Comparison of ENCODE assay signal across 8 cellular contexts in the genomic region with DNA sequence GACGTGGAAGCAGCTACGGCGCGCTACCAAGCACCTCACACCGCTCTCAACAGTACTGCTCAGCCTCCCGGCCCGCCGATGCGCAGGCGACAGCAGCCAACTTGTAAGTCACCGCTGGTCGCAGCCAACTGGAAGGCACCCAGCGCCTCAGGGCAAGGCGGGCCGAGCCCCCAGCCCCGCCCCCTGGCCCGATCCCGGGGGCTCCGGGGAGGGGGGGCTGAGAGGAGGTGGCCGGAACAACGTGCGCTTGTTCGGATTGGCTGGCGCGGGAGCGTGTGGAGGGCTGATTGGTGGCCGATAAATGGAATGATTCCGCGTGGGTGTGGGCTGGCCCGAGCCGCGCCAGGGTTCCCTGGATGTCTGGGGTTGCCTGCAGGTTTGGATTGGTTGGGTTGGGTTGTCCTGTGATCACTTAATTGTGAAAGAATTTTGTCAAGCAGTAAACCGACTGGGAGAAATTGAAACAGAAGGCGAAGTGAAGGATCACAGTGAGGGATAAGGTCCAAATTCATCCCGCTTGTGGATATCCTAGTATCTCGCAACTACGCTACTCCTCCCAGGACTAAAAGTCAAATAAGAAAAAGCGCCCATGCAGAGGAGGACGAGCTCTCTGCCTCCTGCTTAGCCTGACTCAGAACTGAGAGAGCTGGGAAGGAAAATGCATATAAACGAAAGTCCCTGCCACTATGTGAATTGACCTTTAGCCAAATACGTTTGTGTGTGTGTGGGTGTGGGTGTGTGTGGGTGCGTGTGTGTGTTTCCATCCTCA. TPM values are rescaled to one million over a fixed set of nuclear protein-coding genes. Genes with fewer than 3 reads are reported as not detected.
DNase-seq lines count a peak whose midpoint lies in the region; ATAC-seq, FAIRE-seq and TF ChIP-seq lines count a peak whose summit lies in the region.

A gene with protein sequence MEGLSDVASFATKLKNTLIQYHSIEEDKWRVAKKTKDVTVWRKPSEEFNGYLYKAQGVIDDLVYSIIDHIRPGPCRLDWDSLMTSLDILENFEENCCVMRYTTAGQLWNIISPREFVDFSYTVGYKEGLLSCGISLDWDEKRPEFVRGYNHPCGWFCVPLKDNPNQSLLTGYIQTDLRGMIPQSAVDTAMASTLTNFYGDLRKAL (minus strand): TSS at position 130 of the 769 bp plus-strand sequence. CDS start 5,102 bp downstream, outside the sequence.

- H3K4me1 ChIP-seq in IMR-90 (ENCODE audit: control insufficient read depth, insufficient read depth, low read length) (no peaks in the 10 kb centered on the region), mononuclear cell (ENCODE audit: insufficient read depth, low read length) (peaks cover 21% of the 10 kb centered on the region)

- CTCF ChIA-PET in IMR-90 (lab: Yijun Ruan, JAX): interaction anchor here (0.6 kb wide), 1 partner anchor 654 kb away, joined by 6 read pairs; no protein-coding TSS in a partner anchor

- no peaks in the 10 kb centered on the region for H3K9me1 ChIP-seq in IMR-90 (ENCODE audit: insufficient read depth, low read length)

- H3K4me2 ChIP-seq in IMR-90 (ENCODE audit: low read depth, low read length): peak within 1 kb of the TSS; percentile 99

- H2BK15ac ChIP-seq in IMR-90 (ENCODE audit: low read depth, low read length): peak within 1 kb of the TSS; percentile 6; the same call in 1 of the 3 replicates

- peak within 1 kb of the TSS; percentile 61; the same call in 1 of the 2 replicates for H3K23ac ChIP-seq in IMR-90 (ENCODE audit: low read depth, low read length)

- H3K27ac ChIP-seq in IMR-90 (ENCODE audit: insufficient read depth, low read length): peak within 1 kb of the TSS; percentile 56

- no peak within 1 kb of the TSS for H2AK5ac ChIP-seq in IMR-90 (ENCODE audit: low read depth, low read length)

- no peak for TF ChIP-seq CTCF in D721Med (IDR thresholded peaks at IDR 0.05; ENCODE audit: insufficient read depth, missing control alignments)
- no peak for TF ChIP-seq CTCF in IMR-90 (conservative IDR thresholded peaks at IDR 0.05; ENCODE audit: low read depth, low read length)
- TF ChIP-seq CTCF in epithelial cell of esophagus (IDR thresholded peaks at IDR 0.05; ENCODE audit: insufficient read depth, low read depth, low read length, missing control alignments): no peak

- H4K20me1 ChIP-seq in IMR-90 (ENCODE audit: insufficient read depth, low read length): no peaks in the 10 kb centered on the region

- DNase-seq in D721Med (ENCODE audit: insufficient read length, low spot score) (peak; percentile 59), IMR-90 (peak; percentile 92), OCI-M1 (lab: John Stamatoyannopoulos, UW) (peak; percentile 97), activated T-cell treated with anti-CD3 and anti-CD28 coated beads for 4 hours (peak; percentile 84), epithelial cell of esophagus (ENCODE audit: low read depth) (peak; percentile 98)
- DNase-seq in stimulated activated CD8-positive, alpha-beta memory T cell treated with anti-CD3 and anti-CD28 coated beads, Interleukin-4, amount 100 ng/mL, for 1 hour (ENCODE audit: low read depth in 2 of 2, low spot score in 1 of 2): peak; percentile 78 to 88

- TF ChIP-seq POLR2A in IMR-90 (IDR thresholded peaks at IDR 0.05; ENCODE audit: low read depth, low read length): peak; percentile 58; the same call in 1 of the 2 replicates

- ATAC-seq in GM21528 (IDR thresholded peaks at IDR 0.05; ENCODE audit: low FRiP score, unreplicated experiment) (peak; percentile 91), IMR-90 (ENCODE audit: low read depth) (peak; percentile 97)

- in situ Hi-C loops in IMR-90 (cut with MboI; ENCODE audit: low sequenced_read_pairs): no loop called here

- intact Hi-C loops in IMR-90 (cut with micrococcal nuclease): loop anchor here (2.0 to 10.0 kb wide), 2 partner anchors 288 to 758 kb away; a partner anchor contains a TSS

- POLR2A ChIA-PET in IMR-90 (lab: Charles Lee; ENCODE audit: unreplicated experiment): no interaction called here

- H2AFZ ChIP-seq in IMR-90 (replicated peaks; ENCODE audit: low read length, poor library complexity): peak within 1 kb of the TSS; percentile 90

- dilution Hi-C loops in IMR-90 (cut with HindIII; ENCODE audit: low sequenced_read_pairs, unreplicated experiment): no loop called here

- H3K14ac ChIP-seq in IMR-90 (replicated peaks; ENCODE audit: low read depth, low read length): peak within 1 kb of the TSS; percentile 79

- peaks cover 0 to 15% of the 10 kb centered on the region in 2 experiments; a peak in 2 of 4 replicates for H3K79me1 ChIP-seq in IMR-90 (ENCODE audit: low read depth in 1 of 2, low read length in 2 of 2)

- peak within 1 kb of the TSS; percentile 52 for H2BK120ac ChIP-seq in IMR-90 (ENCODE audit: low read depth, low read length)

- no peak for TF ChIP-seq RAD21 in IMR-90 (IDR thresholded peaks at IDR 0.05; ENCODE audit: low read length)

- peak within 1 kb of the TSS; percentile 43; the same call in 1 of the 2 replicates for H4K5ac ChIP-seq in IMR-90 (ENCODE audit: low read depth, low read length)

- H3K4ac ChIP-seq in IMR-90 (ENCODE audit: low read depth, low read length): peak within 1 kb of the TSS; percentile 65

- peak within 1 kb of the TSS; percentile 54 to 73; a peak in 3 of 4 replicates for H4K8ac ChIP-seq in IMR-90 (ENCODE audit: low read depth in 2 of 2, low read length in 2 of 2)

- H4K91ac ChIP-seq in IMR-90 (ENCODE audit: insufficient read depth, low read depth, low read length): no peak within 1 kb of the TSS; the same call in none of the 2 replicates

- H2BK20ac ChIP-seq in IMR-90 (ENCODE audit: low read depth, low read length): peak within 1 kb of the TSS; percentile 11; the same call in 1 of the 2 replicates

- BruUV-seq in IMR-90 (replicated peaks; lab: Mats Ljungman, UMichigan): no TSS peak

- peak within 1 kb of the TSS; percentile 61 for H2BK5ac ChIP-seq in IMR-90 (ENCODE audit: low read depth, low read length, poor library complexity, severe bottlenecking)

- H3K9me3 ChIP-seq in IMR-90 (ENCODE audit: control insufficient read depth, insufficient read depth, low read length) (no peaks in the 10 kb centered on the region), mononuclear cell (ENCODE audit: low read depth, low read length) (no peaks in the 10 kb centered on the region)

- H3K36me3 ChIP-seq in IMR-90 (ENCODE audit: control insufficient read depth, insufficient read depth, low read length): no peaks in the 10 kb centered on the region

- H3K9ac ChIP-seq in IMR-90 (ENCODE audit: low read depth, low read length): peak within 1 kb of the TSS; percentile 70

- FAIRE-seq in D721Med (lab: Jason Lieb, UNC): no peak

- peak within 1 kb of the TSS; percentile 90 for H2AK9ac ChIP-seq in IMR-90 (replicated peaks; ENCODE audit: low read depth, low read length, poor library complexity)

- H3K18ac ChIP-seq in IMR-90 (ENCODE audit: low read depth, low read length): peak within 1 kb of the TSS; percentile 7

- peak within 1 kb of the TSS; percentile 74 for H3K4me3 ChIP-seq in IMR-90 (ENCODE audit: insufficient read depth, low read depth, low read length)
- H3K4me3 ChIP-seq in epithelial cell of esophagus (ENCODE audit: low read length): peak within 1 kb of the TSS; percentile 77
- H3K4me3 ChIP-seq in mononuclear cell (ENCODE audit: low read length): peak within 1 kb of the TSS; percentile 82

- H3K56ac ChIP-seq in IMR-90 (ENCODE audit: extremely low read depth, insufficient read depth, low read length): peak within 1 kb of the TSS; percentile 43; the same call in 1 of the 2 replicates

- H3K27me3 ChIP-seq in IMR-90 (ENCODE audit: control insufficient read depth, insufficient read depth, low read length) (no peaks in the 10 kb centered on the region), mononuclear cell (ENCODE audit: insufficient read depth, low read length) (no peaks in the 10 kb centered on the region)

- 0% methylated on average over 23 of the region's 42 CpGs; no CpG with 5 or more reads in 1 of the 2 experiments for WGBS in IMR-90 (ENCODE audit: extremely low coverage in 2 of 2, insufficient read length in 1 of 2), 2 experiments

TF ChIP-seq in IMR-90, 13 proteins besides CTCF, POLR2A, EP300 and RAD21:
- TF ChIP-seq MAFK (IDR thresholded peaks at IDR 0.05; ENCODE audit: low read depth, low read length) (no peak), MXI1 (IDR thresholded peaks at IDR 0.05; ENCODE audit: borderline replicate concordance, low read depth, low read length) (peak; percentile 24; the same call in 1 of the 2 replicates), CHD1 (IDR thresholded peaks at IDR 0.05; ENCODE audit: low read depth, low read length) (peak; percentile 42; the same call in 1 of the 2 replicates), MAZ (IDR thresholded peaks at IDR 0.05; ENCODE audit: borderline replicate concordance, low read depth, low read length) (peak; percentile 95)
- TF ChIP-seq, protein P1, sequence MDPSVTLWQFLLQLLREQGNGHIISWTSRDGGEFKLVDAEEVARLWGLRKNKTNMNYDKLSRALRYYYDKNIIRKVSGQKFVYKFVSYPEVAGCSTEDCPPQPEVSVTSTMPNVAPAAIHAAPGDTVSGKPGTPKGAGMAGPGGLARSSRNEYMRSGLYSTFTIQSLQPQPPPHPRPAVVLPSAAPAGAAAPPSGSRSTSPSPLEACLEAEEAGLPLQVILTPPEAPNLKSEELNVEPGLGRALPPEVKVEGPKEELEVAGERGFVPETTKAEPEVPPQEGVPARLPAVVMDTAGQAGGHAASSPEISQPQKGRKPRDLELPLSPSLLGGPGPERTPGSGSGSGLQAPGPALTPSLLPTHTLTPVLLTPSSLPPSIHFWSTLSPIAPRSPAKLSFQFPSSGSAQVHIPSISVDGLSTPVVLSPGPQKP (IDR thresholded peaks at IDR 0.05; ENCODE audit: borderline replicate concordance, low read depth, low read length): no peak

RNA-seq across cellular contexts. Expression of the gene that starts here (rescaled TPM):
- 30.3 and 63.0 TPM in 2 replicates for total RNA-seq in IMR-90 (2012; rRNA removed)
- polyA plus RNA-seq in IMR-90 (2012; rRNA removed): 15.9 and 21.5 TPM in 2 replicates
- polyA plus RNA-seq in IMR-90 (2012; cell fraction: cytosol; rRNA removed): 4.1 and 10.6 TPM in 2 replicates
- polyA plus RNA-seq in IMR-90 (2012; cell fraction: nucleus; rRNA removed; ENCODE audit: low replicate concordance): 4.4 and 26.9 TPM in 2 replicates
- 45.2 TPM for total RNA-seq in mononuclear cell

Comparison
In these comparisons a context has a peak if more than half of its experiments do, and no peak if none do; other contexts are left out.
1. Peak in every context shown above with its lines: DNase-seq, ATAC-seq, H3K4me3 ChIP-seq and H3K27ac ChIP-seq.